In genomic region chr11:110297082-110297725, GRCh38 we compare ENCODE assay signal across 8 cellular contexts. TPM values are rescaled to one million over a fixed set of nuclear protein-coding genes. Genes with fewer than 3 reads are reported as not detected.
DNase-seq lines count a peak whose midpoint lies in the region; ATAC-seq lines count a peak whose summit lies in the region.

No MANE protein-coding gene starts in this region.

- H3K9me3 Mint-ChIP-seq in T-helper 1 cell treated with Interleukin-12 subunit alpha and Interleukin-12 subunit beta and Interleukin-4 antibody, amounts not matched to agents 30 μg/mL and 1 μg/mL, for 36 hours, result no peaks in the 10 kb centered on the region
- H3K9me3 Mint-ChIP-seq in activated T-helper 1 cell treated with anti-CD3 and anti-CD28 coated beads, Interleukin-12 subunit alpha, Interleukin-12 subunit beta, Interleukin-2, Interleukin-4 antibody, amounts not matched to agents 30 ng/mL and 10 ng/mL and 1 ng/mL, durations not matched to agents 14 hours and 24 hours and 36 hours, result peaks cover 3% of the 10 kb centered on the region

- peaks cover 11% of the 10 kb centered on the region for H3K4me1 ChIP-seq in iPS-15b (ENCODE audit: control insufficient read depth, insufficient read depth, low read length)
- H3K4me1 ChIP-seq in subcutaneous abdominal adipose tissue (ENCODE audit: control insufficient read depth in 5 of 5, insufficient read depth in 5 of 5, low read length in 5 of 5), result peaks cover 0 to 39% (median 30%) of the 10 kb centered on the region in 5 donors

- H3K27me3 ChIP-seq in iPS-15b (ENCODE audit: control insufficient read depth, insufficient read depth, low read length), result no peaks in the 10 kb centered on the region
- H3K27me3 ChIP-seq in subcutaneous abdominal adipose tissue (ENCODE audit: control insufficient read depth in 5 of 5, insufficient read depth in 4 of 5, low read length in 5 of 5), result no peaks in the 10 kb centered on the region

- intact Hi-C loops in activated T-helper 1 cell treated with anti-CD3 and anti-CD28 coated beads, Interleukin-12 subunit alpha, Interleukin-12 subunit beta, Interleukin-2, Interleukin-4 antibody, amounts not matched to agents 30 ng/mL and 10 ng/mL and 1 ng/mL, durations not matched to agents 14 hours and 24 hours and 36 hours (cut with micrococcal nuclease), result loop anchor here (1.0 to 2.0 kb wide), 3 partner anchors 44 to 133 kb away; no protein-coding TSS in a partner anchor

- H3K27ac Mint-ChIP-seq in T-helper 1 cell treated with Interleukin-12 subunit alpha and Interleukin-12 subunit beta and Interleukin-4 antibody, amounts not matched to agents 30 μg/mL and 1 μg/mL, for 36 hours, result peak overlapping the region; percentile 45
- peak overlapping the region; percentile 65 for H3K27ac Mint-ChIP-seq in activated T-helper 1 cell treated with anti-CD3 and anti-CD28 coated beads, Interleukin-12 subunit alpha, Interleukin-12 subunit beta, Interleukin-2, Interleukin-4 antibody, amounts not matched to agents 30 ng/mL and 10 ng/mL and 1 ng/mL, durations not matched to agents 14 hours and 24 hours and 36 hours

- H3K9me3 ChIP-seq in iPS-15b (ENCODE audit: control insufficient read depth, insufficient read depth, low read length) (no peaks in the 10 kb centered on the region), subcutaneous abdominal adipose tissue (ENCODE audit: control insufficient read depth in 5 of 5, low read length in 5 of 5) (no peaks in the 10 kb centered on the region)

- no peaks in the 10 kb centered on the region for H3K27me3 Mint-ChIP-seq in T-helper 1 cell treated with Interleukin-12 subunit alpha and Interleukin-12 subunit beta and Interleukin-4 antibody, amounts not matched to agents 30 μg/mL and 1 μg/mL, for 36 hours (ENCODE audit: low read depth)
- no peaks in the 10 kb centered on the region for H3K27me3 Mint-ChIP-seq in activated T-helper 1 cell treated with anti-CD3 and anti-CD28 coated beads, Interleukin-12 subunit alpha, Interleukin-12 subunit beta, Interleukin-2, Interleukin-4 antibody, amounts not matched to agents 30 ng/mL and 10 ng/mL and 1 ng/mL, durations not matched to agents 14 hours and 24 hours and 36 hours (ENCODE audit: insufficient read depth)

- H3K27ac ChIP-seq in subcutaneous abdominal adipose tissue (ENCODE audit: low read depth, low read length), result peak overlapping the region; percentile 62

- no peak for ATAC-seq in GM18858 (IDR thresholded peaks at IDR 0.05; ENCODE audit: unreplicated experiment)

- H3K4me3 Mint-ChIP-seq in T-helper 1 cell treated with Interleukin-12 subunit alpha and Interleukin-12 subunit beta and Interleukin-4 antibody, amounts not matched to agents 30 μg/mL and 1 μg/mL, for 36 hours, result peak overlapping the region; percentile 56
- peak overlapping the region; percentile 69 for H3K4me3 Mint-ChIP-seq in activated T-helper 1 cell treated with anti-CD3 and anti-CD28 coated beads, Interleukin-12 subunit alpha, Interleukin-12 subunit beta, Interleukin-2, Interleukin-4 antibody, amounts not matched to agents 30 ng/mL and 10 ng/mL and 1 ng/mL, durations not matched to agents 14 hours and 24 hours and 36 hours

- peaks cover 31% of the 10 kb centered on the region for H3K4me1 Mint-ChIP-seq in T-helper 1 cell treated with Interleukin-12 subunit alpha and Interleukin-12 subunit beta and Interleukin-4 antibody, amounts not matched to agents 30 μg/mL and 1 μg/mL, for 36 hours (ENCODE audit: low read depth)
- peaks cover 50% of the 10 kb centered on the region for H3K4me1 Mint-ChIP-seq in activated T-helper 1 cell treated with anti-CD3 and anti-CD28 coated beads, Interleukin-12 subunit alpha, Interleukin-12 subunit beta, Interleukin-2, Interleukin-4 antibody, amounts not matched to agents 30 ng/mL and 10 ng/mL and 1 ng/mL, durations not matched to agents 14 hours and 24 hours and 36 hours (ENCODE audit: low read depth)

- peaks cover 3% of the 10 kb centered on the region for H3K36me3 Mint-ChIP-seq in T-helper 1 cell treated with Interleukin-12 subunit alpha and Interleukin-12 subunit beta and Interleukin-4 antibody, amounts not matched to agents 30 μg/mL and 1 μg/mL, for 36 hours (ENCODE audit: low read depth)
- H3K36me3 Mint-ChIP-seq in activated T-helper 1 cell treated with anti-CD3 and anti-CD28 coated beads, Interleukin-12 subunit alpha, Interleukin-12 subunit beta, Interleukin-2, Interleukin-4 antibody, amounts not matched to agents 30 ng/mL and 10 ng/mL and 1 ng/mL, durations not matched to agents 14 hours and 24 hours and 36 hours (ENCODE audit: low read depth), result peaks cover 10% of the 10 kb centered on the region

- H3K4me3 ChIP-seq in iPS-15b (ENCODE audit: low read depth, low read length) (peak overlapping the region; percentile 46), subcutaneous abdominal adipose tissue (ENCODE audit: low read depth in 1 of 5, low read length in 5 of 5) (peak overlapping the region; percentile 44 to 87 (median 82))

- no peak for DNase-seq in T-helper 1 cell
- DNase-seq in activated T-helper 1 cell treated with anti-CD3 and anti-CD28 coated beads, Interleukin-12 subunit alpha, Interleukin-12 subunit beta, Interleukin-2, Interleukin-4 antibody, amounts not matched to agents 30 ng/mL and 10 ng/mL and 1 ng/mL, durations not matched to agents 14 hours and 24 hours and 36 hours (ENCODE audit: low spot score), result no peak
- DNase-seq in T1000 (lab: John Stamatoyannopoulos, UW), result no peak
- no peak for DNase-seq in NCI-H446 (lab: John Stamatoyannopoulos, UW)

- H3K9ac ChIP-seq in iPS-15b (ENCODE audit: low read depth, low read length) (peak overlapping the region; percentile 81), subcutaneous abdominal adipose tissue (ENCODE audit: low read length in 5 of 5) (peak overlapping the region; percentile 51 to 76 (median 70))

- H3K36me3 ChIP-seq in iPS-15b (ENCODE audit: control insufficient read depth, insufficient read depth, low read length) (no peaks in the 10 kb centered on the region), subcutaneous abdominal adipose tissue (ENCODE audit: control insufficient read depth in 5 of 5, insufficient read depth in 5 of 5, low read length in 5 of 5) (no peaks in the 10 kb centered on the region)

RNA-seq across cellular contexts. Expression of gene RDX, which starts 0.8 kb away (rescaled TPM):
- 94.6 and 98.9 TPM in 2 replicates for total RNA-seq in activated T-helper 1 cell treated with anti-CD3 and anti-CD28 coated beads, Interleukin-12 subunit alpha, Interleukin-12 subunit beta, Interleukin-2, Interleukin-4 antibody, amounts not matched to agents 30 ng/mL and 10 ng/mL and 1 ng/mL, durations not matched to agents 14 hours and 24 hours and 36 hours
